Comparison of ENCODE assay signal across 35 cellular contexts in genomic region chr3:55459838-55460237, GRCh38.
"Had no signal": no experiment of that assay in that cellular context is flagged by ENCODE, and none has a peak within 500 bp of the region (broad histone marks: within the 10 kb centered on the region; RNA-seq: fewer than 3 reads in every experiment).

No MANE protein-coding gene starts in this region.

- H3K4me2 ChIP-seq: KMS-11 had no signal

- H3K36me3 ChIP-seq: MG63 had no signal

- H3K27me3 ChIP-seq: MG63 had no signal

- H3K9me3 ChIP-seq: MG63 had no signal

- H3K9ac ChIP-seq: KMS-11 had no signal

- H3K4me3 ChIP-seq: MG63 had no signal

- H3K27ac ChIP-seq: KMS-11 had no signal

- DNase-seq: Karpas-422, Kasumi-1, KBM-7, KG1, MG63, MM.1S, MV-4-11, NCI-H1048, NCI-H1092, NCI-H1092 treated with DMSO at 0.1 percent for 48 hours, NCI-H1105, NCI-H1105 treated with DMSO at 0.1 percent for 48 hours, NCI-H1417, NCI-H1417 treated with DMSO at 0.1 percent for 48 hours, NCI-H1436, NCI-H1436 treated with DMSO at 0.1 percent for 48 hours, NCI-H146, NCI-H1694, NCI-H1694 treated with DMSO at 0.1 percent for 48 hours, NCI-H187, NCI-H187 treated with DMSO at 0.1 percent for 48 hours, NCI-H1930, NCI-H2029, NCI-H2029 treated with DMSO at 0.1 percent for 48 hours, NCI-H2081, NCI-H2081 treated with DMSO at 0.1 percent for 48 hours, NCI-H2107, NCI-H2171, NCI-H2171 treated with DMSO at 0.1 percent for 48 hours, NCI-H2227 treated with DMSO at 0.1 percent for 48 hours, NCI-H226, NCI-H345, NCI-H446, NCI-H446 treated with DMSO at 0.1 percent for 48 hours had no signal
